ENCODE assay signal across 1 cellular context in genomic region chr20:4081396-4081795, GRCh38.
A peak's percentile ranks its signal among the peaks of the same experiment; 100 is the strongest.
TF ChIP-seq lines count a peak whose summit lies in the region.

No MANE protein-coding gene starts in this region.

TF ChIP-seq in K562, 482 proteins besides CTCF, POLR2A, EP300 and RAD21 (continued from another document):
- TF ChIP-seq L3MBTL2 (IDR thresholded peaks at IDR 0.05) (no peak), MXI1 (IDR thresholded peaks at IDR 0.05; ENCODE audit: low read depth, low read length) (no peak), ZNF212 (CRISPR knock-in tag; IDR thresholded peaks at IDR 0.05) (no peak), E2F1 (CRISPR knock-in tag; IDR thresholded peaks at IDR 0.05) (no peak), DPF2 (IDR thresholded peaks at IDR 0.05) (peak; percentile 25; the same call in 1 of the 2 replicates), CCAR2 (IDR thresholded peaks at IDR 0.05; ENCODE audit: low read depth, low read length) (no peak), MEF2D (tag; conservative IDR thresholded peaks at IDR 0.05; ENCODE audit: low read depth) (no peak), PRPF4 (IDR thresholded peaks at IDR 0.05; ENCODE audit: insufficient read depth, low read depth, low read length, poor library complexity, severe bottlenecking) (no peak), ZNF184 (CRISPR knock-in tag; IDR thresholded peaks at IDR 0.05) (no peak), NFYB (IDR thresholded peaks at IDR 0.05; ENCODE audit: extremely low read depth, insufficient read length) (no peak), CBFA2T2 (conservative IDR thresholded peaks at IDR 0.05) (no peak), PHF20 (IDR thresholded peaks at IDR 0.05; ENCODE audit: partially characterized antibody) (no peak)
- TF ChIP-seq, protein P1, sequence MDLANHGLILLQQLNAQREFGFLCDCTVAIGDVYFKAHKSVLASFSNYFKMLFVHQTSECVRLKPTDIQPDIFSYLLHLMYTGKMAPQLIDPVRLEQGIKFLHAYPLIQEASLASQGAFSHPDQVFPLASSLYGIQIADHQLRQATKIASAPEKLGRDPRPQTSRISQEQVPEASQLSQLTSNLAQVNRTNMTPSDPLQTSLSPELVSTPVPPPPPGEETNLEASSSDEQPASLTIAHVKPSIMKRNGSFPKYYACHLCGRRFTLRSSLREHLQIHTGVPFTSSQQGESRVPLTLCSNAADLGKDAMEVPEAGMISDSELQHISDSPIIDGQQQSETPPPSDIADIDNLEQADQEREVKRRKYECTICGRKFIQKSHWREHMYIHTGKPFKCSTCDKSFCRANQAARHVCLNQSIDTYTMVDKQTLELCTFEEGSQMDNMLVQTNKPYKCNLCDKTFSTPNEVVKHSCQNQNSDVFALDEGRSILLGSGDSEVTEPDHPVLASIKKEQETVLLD (IDR thresholded peaks at IDR 0.05) = no peak
TF ChIP-seq in K562: peak in this region for 6.
